In the genomic region with DNA sequence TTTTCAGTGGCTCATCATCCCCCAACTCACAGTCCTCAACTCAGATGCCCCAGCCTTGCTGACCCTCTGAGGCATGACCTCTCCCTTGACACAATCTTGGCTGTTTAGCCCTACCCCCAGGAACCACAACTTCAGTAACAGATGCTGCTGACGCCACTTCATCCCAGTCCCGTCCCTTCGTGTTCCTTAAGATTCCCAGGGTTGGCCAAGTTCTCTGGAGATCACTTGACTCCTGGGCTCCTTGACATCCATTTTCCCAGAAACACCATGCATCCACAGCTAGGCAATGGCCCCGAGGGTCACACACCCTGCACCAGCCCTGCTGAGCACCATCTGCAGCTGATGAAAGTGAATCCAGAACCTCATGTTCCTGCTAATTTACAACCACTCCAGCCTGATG, we compare ENCODE assay signal across 2 cellular contexts.
TF ChIP-seq lines count a peak whose summit lies in the region.

No MANE protein-coding gene starts in this region.

TF ChIP-seq in liver, 16 proteins besides CTCF, POLR2A, EP300 and RAD21:
- TF ChIP-seq NR2F2 (IDR thresholded peaks at IDR 0.05) (peak; percentile 56), SP1 (IDR thresholded peaks at IDR 0.05) (peak; percentile 14), HNF4G (IDR thresholded peaks at IDR 0.05) (no peak)

TF ChIP-seq in HepG2, 621 proteins besides CTCF, POLR2A, EP300 and RAD21:
- no peak for TF ChIP-seq TOE1 (CRISPR knock-in tag; IDR thresholded peaks at IDR 0.05)
- TF ChIP-seq, protein P1, sequence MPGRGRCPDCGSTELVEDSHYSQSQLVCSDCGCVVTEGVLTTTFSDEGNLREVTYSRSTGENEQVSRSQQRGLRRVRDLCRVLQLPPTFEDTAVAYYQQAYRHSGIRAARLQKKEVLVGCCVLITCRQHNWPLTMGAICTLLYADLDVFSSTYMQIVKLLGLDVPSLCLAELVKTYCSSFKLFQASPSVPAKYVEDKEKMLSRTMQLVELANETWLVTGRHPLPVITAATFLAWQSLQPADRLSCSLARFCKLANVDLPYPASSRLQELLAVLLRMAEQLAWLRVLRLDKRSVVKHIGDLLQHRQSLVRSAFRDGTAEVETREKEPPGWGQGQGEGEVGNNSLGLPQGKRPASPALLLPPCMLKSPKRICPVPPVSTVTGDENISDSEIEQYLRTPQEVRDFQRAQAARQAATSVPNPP (CRISPR knock-in tag; IDR thresholded peaks at IDR 0.05) = no peak
- no peak for TF ChIP-seq ZNF20 (CRISPR knock-in tag; IDR thresholded peaks at IDR 0.05)
